In genomic region chr19:39515551-39516191, GRCh38 we compare ENCODE assay signal across 9 cellular contexts. TPM values are rescaled to one million over a fixed set of nuclear protein-coding genes. Genes with fewer than 3 reads are reported as not detected.
DNase-seq lines count a peak whose midpoint lies in the region; ATAC-seq and TF ChIP-seq lines count a peak whose summit lies in the region.
"Had no signal": no experiment of that assay in that cellular context is flagged by ENCODE, and none has a peak within 500 bp of the region (broad histone marks: within the 10 kb centered on the region; RNA-seq: fewer than 3 reads in every experiment).

No MANE protein-coding gene starts in this region.

- ATAC-seq in heart right ventricle (peak in 1 of 8 donors; percentile 53), upper lobe of left lung (ENCODE audit: low FRiP score in 2 of 2) (peak in 1 of 2 donors; percentile 38), HG02970 (IDR thresholded peaks at IDR 0.05; ENCODE audit: low FRiP score, unreplicated experiment) (no peak), HG03097 (IDR thresholded peaks at IDR 0.05; ENCODE audit: low FRiP score, unreplicated experiment) (no peak)

- no peak overlapping the region for H3K27ac ChIP-seq in heart right ventricle
- no peak overlapping the region for H3K27ac ChIP-seq in mesodermal cell (ENCODE audit: low read depth, low read length, severe bottlenecking)
- no peak overlapping the region for H3K27ac ChIP-seq in upper lobe of left lung

- peaks cover 5 to 16% (median 13%) of the 10 kb centered on the region in 9 donors for H3K4me1 ChIP-seq in heart right ventricle
- H3K4me1 ChIP-seq in mesodermal cell (ENCODE audit: control insufficient read depth, insufficient read depth, low read length, poor library complexity, severe bottlenecking), result peaks cover 5% of the 10 kb centered on the region
- H3K4me1 ChIP-seq in upper lobe of left lung, result peaks cover 9 to 18% (median 12%) of the 10 kb centered on the region in 4 donors

- TF ChIP-seq CTCF in heart right ventricle (IDR thresholded peaks at IDR 0.05) (no peak), astrocyte of the cerebellum (IDR thresholded peaks at IDR 0.05; ENCODE audit: low read depth, low read length, missing control alignments) (no peak), upper lobe of left lung (IDR thresholded peaks at IDR 0.05) (no peak)

- H3K27me3 ChIP-seq in heart right ventricle (peaks cover 22 to 72% (median 70%) of the 10 kb centered on the region in 7 donors), upper lobe of left lung (peaks cover 0 to 29% (median 16%) of the 10 kb centered on the region in 4 donors)

- in situ Hi-C loops in astrocyte of the cerebellum (cut with HindIII; ENCODE audit: low sequenced_read_pairs), result no loop called here

- no peak for TF ChIP-seq POLR2A in upper lobe of left lung (IDR thresholded peaks at IDR 0.05)

- no peak for TF ChIP-seq EP300 in upper lobe of left lung (IDR thresholded peaks at IDR 0.05)

- 1 to 2% methylated on average over 44 of the region's 44 CpGs for WGBS in heart right ventricle, 2 donors
- WGBS in mesodermal cell (ENCODE audit: insufficient coverage in 2 of 2), 2 experiments, result 2 to 4% methylated on average over 20 to 32 of the region's 44 CpGs
- 3 to 4% methylated on average over 5 to 22 of the region's 44 CpGs for WGBS in upper lobe of left lung, 2 donors

- intact Hi-C loops in heart right ventricle (cut with DNase I), result no loop called here
- intact Hi-C loops in cardiac septum (cut with DNase I), result no loop called here

- no peaks in the 10 kb centered on the region for H3K9me3 ChIP-seq in heart right ventricle
- H3K9me3 ChIP-seq in mesodermal cell (ENCODE audit: control insufficient read depth, low read length), result no peaks in the 10 kb centered on the region
- no peaks in the 10 kb centered on the region for H3K9me3 ChIP-seq in upper lobe of left lung

- H3K36me3 ChIP-seq in heart right ventricle (no peaks in the 10 kb centered on the region), mesodermal cell (ENCODE audit: control insufficient read depth, insufficient read depth, low read length) (no peaks in the 10 kb centered on the region), upper lobe of left lung (no peaks in the 10 kb centered on the region)

- peak overlapping the region in 9 of 10 donors; percentile 15 to 44 (median 32) for H3K4me3 ChIP-seq in heart right ventricle
- H3K4me3 ChIP-seq in astrocyte of the cerebellum (ENCODE audit: low read depth, low read length), result peak overlapping the region; percentile 20
- H3K4me3 ChIP-seq in mesodermal cell (ENCODE audit: extremely low read depth, insufficient read depth, low read length, poor library complexity, severe bottlenecking), result peak overlapping the region; percentile 53
- peak overlapping the region in 3 of 4 donors; percentile 6 to 36 (median 19) for H3K4me3 ChIP-seq in upper lobe of left lung

- DNase-seq in heart right ventricle (no peak), cardiac septum (ENCODE audit: low spot score) (no peak), astrocyte of the cerebellum (ENCODE audit: low read depth) (no peak), upper lobe of left lung (peak in 1 of 2 donors; percentile 81), SIG-M5 treated with dmso at 0.1 percent for 504 hours (lab: John Stamatoyannopoulos, UW; ENCODE audit: unreplicated experiment) (no peak)

RNA-seq across cellular contexts. Expression of gene SELENOV, which starts 0.7 kb away (rescaled TPM):
- total RNA-seq in heart right ventricle (not detected), cardiac septum (not detected), upper lobe of left lung (not detected)
- polyA plus RNA-seq in heart right ventricle, result not detected
- polyA plus RNA-seq in mesodermal cell (2013, experiment 1 of 2), result 1.6 TPM
- 1.1 TPM for polyA plus RNA-seq in mesodermal cell (2013, experiment 2 of 2)
- total RNA-seq: H4 had no signal

RNA-seq across cellular contexts. Expression of gene DLL3, which starts 16.9 kb away (rescaled TPM):
- not detected for total RNA-seq in heart right ventricle
- not detected for polyA plus RNA-seq in heart right ventricle
- not detected for total RNA-seq in cardiac septum
- polyA plus RNA-seq in mesodermal cell (2013, experiment 1 of 2), result 4.2 TPM
- 3.2 TPM for polyA plus RNA-seq in mesodermal cell (2013, experiment 2 of 2)
- not detected for total RNA-seq in upper lobe of left lung

RNA-seq across cellular contexts. Expression of gene EID2B, which starts 17.0 kb away (rescaled TPM):
- total RNA-seq in heart right ventricle, result 1 to 10 TPM; 2.2 to 4.7 (median 3.5) TPM
- 1 to 10 TPM; 1.8 to 2.8 TPM for polyA plus RNA-seq in heart right ventricle
- 2.8 TPM for total RNA-seq in cardiac septum
- polyA plus RNA-seq in mesodermal cell (2013, experiment 1 of 2), result 2.3 TPM
- 2.8 TPM for polyA plus RNA-seq in mesodermal cell (2013, experiment 2 of 2)
- 1 to 10 TPM; 1.2 to 6.3 (median 2.4) TPM for total RNA-seq in upper lobe of left lung

RNA-seq across cellular contexts. Expression of gene EID2, which starts 24.3 kb away (rescaled TPM):
- total RNA-seq in heart right ventricle (10 to 100 TPM in 7 of 10 donors, 1 to 10 TPM in 3; 9.0 to 15.5 (median 11.4) TPM), cardiac septum (11.4 TPM), upper lobe of left lung (10 to 100 TPM in 5 of 6 donors, 1 to 10 TPM in 1; 9.4 to 24.2 (median 16.2) TPM)
- polyA plus RNA-seq in heart right ventricle, result 10 to 100 TPM; 14.7 to 15.9 TPM
- polyA plus RNA-seq in mesodermal cell (2013, experiment 1 of 2), result 22.4 TPM
- polyA plus RNA-seq in mesodermal cell (2013, experiment 2 of 2), result 21.3 TPM

RNA-seq across cellular contexts. Expression of gene TIMM50, which starts 35.0 kb away (rescaled TPM):
- 100 to 1,000 TPM in 1 of 10 donors, 10 to 100 TPM in 9; 67.3 to 111 (median 78.9) TPM for total RNA-seq in heart right ventricle
- 100 to 1,000 TPM; 104 to 160 TPM for polyA plus RNA-seq in heart right ventricle
- total RNA-seq in cardiac septum, result 62.0 TPM
- 72.9 TPM for polyA plus RNA-seq in mesodermal cell (2013, experiment 1 of 2)
- 65.8 TPM for polyA plus RNA-seq in mesodermal cell (2013, experiment 2 of 2)
- total RNA-seq in upper lobe of left lung, result 10 to 100 TPM; 47.8 to 80.9 (median 54.4) TPM
